Comparison of ENCODE assay signal across 28 cellular contexts in genomic region chr7:44167920-44168319, GRCh38. TPM values are rescaled to one million over a fixed set of nuclear protein-coding genes. Genes with fewer than 3 reads are reported as not detected.
DNase-seq lines count a peak whose midpoint lies in the region; ATAC-seq and TF ChIP-seq lines count a peak whose summit lies in the region.
"Had no signal": no experiment of that assay in that cellular context is flagged by ENCODE, and none has a peak within 500 bp of the region (broad histone marks: within the 10 kb centered on the region; RNA-seq: fewer than 3 reads in every experiment).

No MANE protein-coding gene starts in this region.

- H2AFZ ChIP-seq in MM.1S (ENCODE audit: low read length), result no peak overlapping the region

- H3F3A ChIP-seq in MM.1S (ENCODE audit: insufficient read depth, low read length), result no peaks in the 10 kb centered on the region

- H3K9me3 ChIP-seq in MM.1S (replicated peaks; ENCODE audit: insufficient read depth, low read length), result no peaks in the 10 kb centered on the region
- H3K9me3 ChIP-seq: BE2C, gastrocnemius medialis, uterus had no signal

- 0 out of 2 replicates have a peak overlapping the region, but pooled peaks have one; percentile 5 for H3K4me2 ChIP-seq in MM.1S (ENCODE audit: low read depth, low read length)

- H3K9me2 ChIP-seq in MM.1S (replicated peaks; ENCODE audit: insufficient read depth, low read length), result no peaks in the 10 kb centered on the region

- DNase-seq in NOMO-1 (lab: John Stamatoyannopoulos, UW; ENCODE audit: unreplicated experiment in 2 of 2), result peak; percentile 5 to 73
- DNase-seq in NOMO-1 treated with dmso at 0.1 percent for 144 hours (lab: John Stamatoyannopoulos, UW; ENCODE audit: unreplicated experiment), result no peak
- DNase-seq in MM.1S, result peak; percentile 12
- DNase-seq in OCI-M1 (lab: John Stamatoyannopoulos, UW), result peak; percentile 46
- peak; percentile 39 for DNase-seq in naive B cell
- no peak for DNase-seq in NCI-H1417 (lab: John Stamatoyannopoulos, UW)
- DNase-seq in NCI-H2196 (lab: John Stamatoyannopoulos, UW; ENCODE audit: unreplicated experiment), result no peak
- no peak for DNase-seq in natural killer cell
- DNase-seq: BE2C; gastrocnemius medialis; mammary epithelial cell; NCI-H1694; NCI-H2171 treated with DMSO at 0.1 percent for 48 hours; NCI-H526 treated with DMSO at 0.1 percent for 48 hours; occipital lobe; retina; spleen; stimulated activated CD4-positive, alpha-beta T cell treated with anti-CD3 and anti-CD28 coated beads, Interleukin-4, amount 100 ng/mL, for 4 hours; T1000; uterus had no signal

- H3K4me3 ChIP-seq in MM.1S (ENCODE audit: low read length), result no peak overlapping the region
- H3K4me3 ChIP-seq: gastrocnemius medialis, spleen, uterus had no signal

- H3K27me3 Mint-ChIP-seq in naive B cell (no peaks in the 10 kb centered on the region), natural killer cell (ENCODE audit: low read depth in 2 of 2) (peaks cover 17 to 31% of the 10 kb centered on the region in 2 donors)
- H3K27me3 Mint-ChIP-seq: activated naive CD4-positive, alpha-beta T cell treated with anti-CD3 and anti-CD28 coated beads, Interleukin-2, amount 50 U/mL, for 24 hours had no signal

- H4K20me1 ChIP-seq in MM.1S (ENCODE audit: insufficient read depth, low read length), result no peaks in the 10 kb centered on the region

- TF ChIP-seq CTCF in MM.1S (IDR thresholded peaks at IDR 0.05; ENCODE audit: low read length) (no peak), natural killer cell (IDR thresholded peaks at IDR 0.05) (no peak)

- no peaks in the 10 kb centered on the region for H3K36me3 ChIP-seq in MM.1S (replicated peaks; ENCODE audit: insufficient read depth, low read length)
- H3K36me3 ChIP-seq: BE2C, gastrocnemius medialis, spleen, uterus had no signal

- no peaks in the 10 kb centered on the region for H3K27me3 ChIP-seq in MM.1S (replicated peaks; ENCODE audit: insufficient read depth, low read length)
- H3K27me3 ChIP-seq: BE2C, gastrocnemius medialis, spleen, uterus had no signal

- no peak overlapping the region for H3K27ac ChIP-seq in MM.1S (ENCODE audit: low read length)
- H3K27ac ChIP-seq: 22Rv1, gastrocnemius medialis, spleen, uterus had no signal

- H3K4me1 ChIP-seq in MM.1S (ENCODE audit: low read length), result peaks cover 5% of the 10 kb centered on the region; the same call in 1 of the 2 replicates
- H3K4me1 ChIP-seq: BE2C, gastrocnemius medialis, uterus had no signal

- no peak overlapping the region for H3K9ac ChIP-seq in MM.1S (ENCODE audit: low read length)

- H3K4me3 Mint-ChIP-seq in naive B cell, result no peak overlapping the region
- no peak overlapping the region for H3K4me3 Mint-ChIP-seq in natural killer cell
- H3K4me3 Mint-ChIP-seq: activated naive CD4-positive, alpha-beta T cell treated with anti-CD3 and anti-CD28 coated beads, Interleukin-2, amount 50 U/mL, for 24 hours had no signal

- peak; percentile 85 to 90 for ATAC-seq in naive B cell (ENCODE audit: low read depth in 2 of 2)
- no peak for ATAC-seq in natural killer cell
- ATAC-seq: gastrocnemius medialis, SK-N-SH treated with all-trans-retinoic acid at 6 μM for 48 hours had no signal

- H3K4me1 Mint-ChIP-seq in naive B cell, result peaks cover 8 to 20% (median 11%) of the 10 kb centered on the region in 3 donors
- H3K4me1 Mint-ChIP-seq in natural killer cell, result no peaks in the 10 kb centered on the region

- intact Hi-C loops in natural killer cell (cut with micrococcal nuclease), result no loop called here

- H3K36me3 Mint-ChIP-seq in naive B cell (peaks cover 0 to 4% of the 10 kb centered on the region in 2 donors), natural killer cell (no peaks in the 10 kb centered on the region)

- H3K79me2 ChIP-seq in MM.1S (ENCODE audit: low read length), result no peaks in the 10 kb centered on the region

- H3K27ac Mint-ChIP-seq in naive B cell (peak overlapping the region in 3 of 6 donors; percentile 10 to 71 (median 39)), natural killer cell (no peak overlapping the region)
- H3K27ac Mint-ChIP-seq: activated naive CD4-positive, alpha-beta T cell treated with anti-CD3 and anti-CD28 coated beads, Interleukin-2, amount 50 U/mL, for 24 hours had no signal

- H3K9me3 Mint-ChIP-seq in naive B cell (peaks cover 0 to 9% (median 3%) of the 10 kb centered on the region in 7 donors), natural killer cell (no peaks in the 10 kb centered on the region)

RNA-seq across cellular contexts. Expression of gene GCK, which starts 21.3 kb away (rescaled TPM):
- polyA plus RNA-seq in naive B cell (ENCODE audit: low read depth in 6 of 6), result 1 to 10 TPM in 2 of 6 donors, under 1 TPM in 4; 0.29 to 4.5 (median 0.45) TPM
- not detected for total RNA-seq in natural killer cell
- total RNA-seq: H4, mammary epithelial cell had no signal
- polyA plus RNA-seq: mammary epithelial cell had no signal

RNA-seq across cellular contexts. Expression of gene MYL7, which starts 26.8 kb away (rescaled TPM):
- not detected for polyA plus RNA-seq in naive B cell (ENCODE audit: low read depth in 6 of 6)
- not detected for total RNA-seq in natural killer cell
- total RNA-seq: aorta, epithelial cell of proximal tubule, H4, occipital lobe, RPMI7951, subcutaneous adipose tissue, uterus had no signal

RNA-seq across cellular contexts. Expression of gene YKT6, which starts 32.9 kb away (rescaled TPM):
- polyA plus RNA-seq in naive B cell (ENCODE audit: low read depth in 6 of 6), result 10 to 100 TPM; 21.5 to 41.9 (median 31.0) TPM
- 100 to 1,000 TPM in 1 of 3 donors, 10 to 100 TPM in 2; 72.4 to 107 (median 87.1) TPM for total RNA-seq in natural killer cell

RNA-seq across cellular contexts. Expression of gene POLD2, which starts 44.6 kb away (rescaled TPM):
- polyA plus RNA-seq in naive B cell (ENCODE audit: low read depth in 6 of 6), result 100 to 1,000 TPM in 2 of 6 donors, 10 to 100 TPM in 4; 80.6 to 128 (median 88.6) TPM
- 10 to 100 TPM; 30.1 to 38.3 (median 38.1) TPM for total RNA-seq in natural killer cell

Comparison
In these comparisons a context has a peak if more than half of its experiments do, and no peak if none do; other contexts are left out.
1. DNase-seq: peak in NOMO-1 (2 of 2), MM.1S (single experiment), OCI-M1 (single experiment) and naive B cell (single experiment); none in NOMO-1 treated with dmso at 0.1 percent for 144 hours (single experiment), NCI-H1417 (0 of 3), NCI-H2196 (single experiment) and natural killer cell (single experiment).
2. ATAC-seq: peak in naive B cell (2 of 2); none in natural killer cell (0 of 3).